Comparison of ENCODE assay signal across 19 cellular contexts in genomic region chr10:119666709-119667004, GRCh38. TPM values are rescaled to one million over a fixed set of nuclear protein-coding genes. Genes with fewer than 3 reads are reported as not detected.
DNase-seq lines count a peak whose midpoint lies in the region; ATAC-seq and TF ChIP-seq lines count a peak whose summit lies in the region.
"Had no signal": no experiment of that assay in that cellular context is flagged by ENCODE, and none has a peak within 500 bp of the region (broad histone marks: within the 10 kb centered on the region; RNA-seq: fewer than 3 reads in every experiment).

No MANE protein-coding gene starts in this region.

- peaks cover 17 to 65% of the 10 kb centered on the region in 2 experiments; a peak in 3 of 4 replicates for H3K4me1 ChIP-seq in SK-N-SH (ENCODE audit: control insufficient read depth in 1 of 2, insufficient read depth in 2 of 2, low read depth in 1 of 2, low read length in 1 of 2)
- peaks cover 69% of the 10 kb centered on the region for H3K4me1 ChIP-seq in parathyroid adenoma

- H3K9ac ChIP-seq in SK-N-SH (peak overlapping the region; percentile 47; the same call in 1 of the 2 replicates), parathyroid adenoma (no peak overlapping the region)

- 94% methylated on average over 2 of the region's 2 CpGs for WGBS in SK-N-SH (ENCODE audit: low lambda C conversion rate)

- no TSS peak for BruUV-seq in Calu3 (replicated peaks; lab: Mats Ljungman, UMichigan)

- H3K9me2 ChIP-seq in SK-N-SH = no peaks in the 10 kb centered on the region

- H3K4me3 ChIP-seq in SK-N-SH (ENCODE audit: low read depth in 2 of 2, low read length in 1 of 2) (no peak overlapping the region), parathyroid adenoma (ENCODE audit: low read depth, low read length) (no peak overlapping the region)
- H3K4me3 ChIP-seq: SK-N-MC, transverse colon had no signal

- CTCF ChIA-PET in SK-N-SH (lab: Yijun Ruan, JAX) = interaction anchor here (1.4 kb wide), 1 partner anchor 22 kb away, joined by 3 read pairs; no protein-coding TSS in a partner anchor
- CTCF ChIA-PET in Calu3 (lab: Charles Lee) = no interaction called here

- H3K27me3 Mint-ChIP-seq in Calu3 (ENCODE audit: unreplicated experiment) = no peaks in the 10 kb centered on the region
- no peaks in the 10 kb centered on the region for H3K27me3 Mint-ChIP-seq in central memory CD8-positive, alpha-beta T cell

- no peak for TF ChIP-seq EP300 in SK-N-SH (IDR thresholded peaks at IDR 0.05; ENCODE audit: borderline replicate concordance in 1 of 2, low read depth in 1 of 2, low read length in 1 of 2)

- H3K4me2 ChIP-seq in SK-N-SH (peak overlapping the region; percentile 74; the same call in 1 of the 2 replicates), parathyroid adenoma (ENCODE audit: low read length) (no peak overlapping the region)

- H3K9me3 Mint-ChIP-seq in Calu3 (ENCODE audit: low read depth, unreplicated experiment) = no peaks in the 10 kb centered on the region
- no peaks in the 10 kb centered on the region for H3K9me3 Mint-ChIP-seq in central memory CD8-positive, alpha-beta T cell
- H3K9me3 Mint-ChIP-seq: activated naive CD4-positive, alpha-beta T cell treated with anti-CD3 and anti-CD28 coated beads for 36 hours; CD8-positive, alpha-beta T cell had no signal

- peaks cover 33% of the 10 kb centered on the region for H3K4me1 Mint-ChIP-seq in Calu3 (ENCODE audit: low read depth, unreplicated experiment)
- H3K4me1 Mint-ChIP-seq in central memory CD8-positive, alpha-beta T cell = peaks cover 26% of the 10 kb centered on the region

- no peaks in the 10 kb centered on the region for H3K27me3 ChIP-seq in SK-N-SH (ENCODE audit: insufficient read depth)
- H3K27me3 ChIP-seq in parathyroid adenoma (ENCODE audit: control insufficient read depth, insufficient read depth, low read length) = no peaks in the 10 kb centered on the region
- H3K27me3 ChIP-seq: transverse colon had no signal

- peaks cover 29% of the 10 kb centered on the region for H4K20me1 ChIP-seq in SK-N-SH (ENCODE audit: insufficient read depth)

- no peak for ATAC-seq in SK-N-SH treated with all-trans-retinoic acid at 6 μM for 48 hours
- ATAC-seq in central memory CD8-positive, alpha-beta T cell (replicated peaks; ENCODE audit: extremely low read depth, poor library complexity, severe bottlenecking) = no peak
- no peak for ATAC-seq in GM21360 (IDR thresholded peaks at IDR 0.05; ENCODE audit: unreplicated experiment)
- ATAC-seq: CD8-positive, alpha-beta T cell had no signal

- H3K79me2 ChIP-seq in SK-N-SH (ENCODE audit: insufficient read depth) (peaks cover 88% of the 10 kb centered on the region), parathyroid adenoma (peaks cover 46% of the 10 kb centered on the region)

- H3K36me3 ChIP-seq in SK-N-SH (replicated peaks in 1 of 2; ENCODE audit: control insufficient read depth in 1 of 2, insufficient read depth in 2 of 2, low read length in 1 of 2) (peaks cover 5 to 15% of the 10 kb centered on the region in 2 experiments), parathyroid adenoma (ENCODE audit: control insufficient read depth, insufficient read depth, low read length) (no peaks in the 10 kb centered on the region)
- H3K36me3 ChIP-seq: WERI-Rb-1 had no signal

- intact Hi-C loops in Calu3 (cut with micrococcal nuclease; ENCODE audit: unreplicated experiment) = no loop called here

- H3K27ac Mint-ChIP-seq in Calu3 (ENCODE audit: unreplicated experiment) = peak overlapping the region; percentile 73
- peak overlapping the region; percentile 71 for H3K27ac Mint-ChIP-seq in central memory CD8-positive, alpha-beta T cell (ENCODE audit: low read depth)

- peaks cover 42% of the 10 kb centered on the region for H3F3A ChIP-seq in SK-N-SH (replicated peaks; ENCODE audit: insufficient read depth)

- POLR2A ChIA-PET in SK-N-SH (lab: Yijun Ruan, JAX) = no interaction called here

- TF ChIP-seq RAD21 in SK-N-SH (IDR thresholded peaks at IDR 0.05; ENCODE audit: low read length) = no peak

- H3K27ac ChIP-seq in SK-N-SH (ENCODE audit: low read depth in 2 of 2, low read length in 1 of 2) = peak overlapping the region in 1 of 2 experiments; percentile 92; a peak in 2 of 4 replicates
- peak overlapping the region; percentile 96 for H3K27ac ChIP-seq in parathyroid adenoma
- H3K27ac ChIP-seq: 22Rv1, SK-N-MC had no signal

- DNase-seq in SK-N-SH (no peak), Calu3 (no peak), medulla oblongata (ENCODE audit: extremely low spot score) (no peak), Kasumi-1 (lab: John Stamatoyannopoulos, UW) (no peak)
- no peak for DNase-seq in central memory CD8-positive, alpha-beta T cell (ENCODE audit: low spot score in 2 of 2)
- DNase-seq: activated naive CD4-positive, alpha-beta T cell treated with anti-CD3 and anti-CD28 coated beads for 36 hours; CD8-positive, alpha-beta T cell; effector memory CD4-positive, alpha-beta T cell; EL; foreskin fibroblast; NCI-H446; stimulated activated CD4-positive, alpha-beta T cell treated with anti-CD3 and anti-CD28 coated beads, Interleukin-2, amount 100 ng/mL, for 24 hours; transverse colon; WERI-Rb-1 had no signal

- H2AFZ ChIP-seq in SK-N-SH (ENCODE audit: low read depth) = no peak overlapping the region
- no peak overlapping the region for H2AFZ ChIP-seq in parathyroid adenoma

- H3K9me3 ChIP-seq in SK-N-SH (no peaks in the 10 kb centered on the region), parathyroid adenoma (ENCODE audit: control insufficient read depth, low read length) (no peaks in the 10 kb centered on the region)
- H3K9me3 ChIP-seq: transverse colon had no signal

- no peak overlapping the region for H3K4me3 Mint-ChIP-seq in Calu3 (ENCODE audit: low read depth, unreplicated experiment)
- no peak overlapping the region for H3K4me3 Mint-ChIP-seq in central memory CD8-positive, alpha-beta T cell
- H3K4me3 Mint-ChIP-seq: activated naive CD4-positive, alpha-beta T cell treated with anti-CD3 and anti-CD28 coated beads for 36 hours; CD8-positive, alpha-beta T cell had no signal

- no peak for TF ChIP-seq CTCF in SK-N-SH (IDR thresholded peaks at IDR 0.05)
- no peak for TF ChIP-seq CTCF in Calu3 (IDR thresholded peaks at IDR 0.05; ENCODE audit: unreplicated experiment)
- no peak for TF ChIP-seq CTCF in parathyroid adenoma (IDR thresholded peaks at IDR 0.05)

- H3K36me3 Mint-ChIP-seq in Calu3 (ENCODE audit: insufficient read depth, unreplicated experiment) = no peaks in the 10 kb centered on the region
- H3K36me3 Mint-ChIP-seq in central memory CD8-positive, alpha-beta T cell (ENCODE audit: insufficient read depth) = peaks cover 6% of the 10 kb centered on the region

TF ChIP-seq in SK-N-SH, 30 proteins besides CTCF, POLR2A, EP300 and RAD21:
- TF ChIP-seq IRF3 (IDR thresholded peaks at IDR 0.05; ENCODE audit: low read depth, low read length) (no peak), USF2 (IDR thresholded peaks at IDR 0.05; ENCODE audit: borderline replicate concordance, low read depth, low read length) (no peak)

TF ChIP-seq in SK-N-SH treated with all-trans-retinoic acid at 6 μM for 48 hours, 23 proteins besides CTCF, POLR2A, EP300 and RAD21:
- no peak for TF ChIP-seq SNAI2 (CRISPR knock-in tag; IDR thresholded peaks at IDR 0.05)

RNA-seq across cellular contexts. Expression of gene BAG3, which starts 15.5 kb away (rescaled TPM):
- polyA plus RNA-seq in SK-N-SH (2012; rRNA removed) = 3.8 and 9.2 TPM in 2 replicates
- 7.9 and 8.2 TPM in 2 replicates for polyA plus RNA-seq in SK-N-SH (2012; cell fraction: cytosol; rRNA removed)
- 14.0 and 16.0 TPM in 2 replicates for polyA plus RNA-seq in SK-N-SH (2012; cell fraction: nucleus; rRNA removed)
- total RNA-seq in Calu3 (2022) = 29.6 and 35.2 TPM in 2 replicates

RNA-seq across cellular contexts. Expression of gene INPP5F, which starts 59.2 kb away (rescaled TPM):
- polyA plus RNA-seq in SK-N-SH (2012; rRNA removed) = 7.8 and 9.3 TPM in 2 replicates
- polyA plus RNA-seq in SK-N-SH (2012; cell fraction: cytosol; rRNA removed) = 9.9 and 10.9 TPM in 2 replicates
- polyA plus RNA-seq in SK-N-SH (2012; cell fraction: nucleus; rRNA removed) = 9.6 and 15.1 TPM in 2 replicates
- total RNA-seq in Calu3 (2022) = 6.9 and 7.3 TPM in 2 replicates
